ENCODE assay signal across 8 cellular contexts in genomic region chr18:11872479-11873136, GRCh38. TPM values are rescaled to one million over a fixed set of nuclear protein-coding genes. Genes with fewer than 3 reads are reported as not detected.
A peak's percentile ranks its signal among the peaks of the same experiment; 100 is the strongest.
DNase-seq lines count a peak whose midpoint lies in the region; ATAC-seq, FAIRE-seq and TF ChIP-seq lines count a peak whose summit lies in the region.

No MANE protein-coding gene starts in this region.

- CTCF ChIA-PET in AG04450 (lab: Charles Lee): no interaction called here

- H3F3A ChIP-seq in OCI-LY1 (ENCODE audit: insufficient read depth, low read length): no peaks in the 10 kb centered on the region
- peaks cover 7% of the 10 kb centered on the region for H3F3A ChIP-seq in smooth muscle cell (ENCODE audit: low read depth)

- H3K79me2 ChIP-seq in OCI-LY1 (ENCODE audit: insufficient read depth, low read length) (no peaks in the 10 kb centered on the region), smooth muscle cell (ENCODE audit: low read depth) (no peaks in the 10 kb centered on the region)

- H3K27ac Mint-ChIP-seq in activated T-helper 1 cell treated with anti-CD3 and anti-CD28 coated beads, Interleukin-12 subunit alpha, Interleukin-12 subunit beta, Interleukin-2, Interleukin-4 antibody, amounts not matched to agents 30 ng/mL and 10 ng/mL and 1 ng/mL, durations not matched to agents 14 hours and 24 hours and 36 hours: no peak overlapping the region

- H3K27me3 Mint-ChIP-seq in activated T-helper 1 cell treated with anti-CD3 and anti-CD28 coated beads, Interleukin-12 subunit alpha, Interleukin-12 subunit beta, Interleukin-2, Interleukin-4 antibody, amounts not matched to agents 30 ng/mL and 10 ng/mL and 1 ng/mL, durations not matched to agents 14 hours and 24 hours and 36 hours (ENCODE audit: insufficient read depth): no peaks in the 10 kb centered on the region

- H3K4me1 ChIP-seq in OCI-LY1 (ENCODE audit: insufficient read depth, low read length, severe bottlenecking) (peaks cover 4% of the 10 kb centered on the region), smooth muscle cell (ENCODE audit: low read depth) (no peaks in the 10 kb centered on the region)

- no peaks in the 10 kb centered on the region for H3K27me3 ChIP-seq in AG04450 (ENCODE audit: control insufficient read depth, insufficient read depth, low read length)
- no peaks in the 10 kb centered on the region; the same call in 1 of the 2 replicates for H3K27me3 ChIP-seq in OCI-LY1 (ENCODE audit: insufficient read depth, low read length)
- H3K27me3 ChIP-seq in smooth muscle cell (ENCODE audit: low read depth): no peaks in the 10 kb centered on the region

- DNase-seq in AG04450 (ENCODE audit: low read depth, low spot score) (no peak), fibroblast of gingiva (ENCODE audit: low read depth) (peak; percentile 45), smooth muscle cell (lab: John Stamatoyannopoulos, UW; ENCODE audit: unreplicated experiment) (no peak), GM19239 (ENCODE audit: insufficient read length, low spot score) (no peak)
- no peak for DNase-seq in activated T-helper 1 cell treated with anti-CD3 and anti-CD28 coated beads, Interleukin-12 subunit alpha, Interleukin-12 subunit beta, Interleukin-2, Interleukin-4 antibody, amounts not matched to agents 30 ng/mL and 10 ng/mL and 1 ng/mL, durations not matched to agents 14 hours and 24 hours and 36 hours (ENCODE audit: low spot score)

- H3K4me2 ChIP-seq in OCI-LY1 (ENCODE audit: low read length) (no peak overlapping the region), smooth muscle cell (no peak overlapping the region)

- H3K27ac ChIP-seq in AG04450 (ENCODE audit: low read depth, low read length): no peak overlapping the region
- no peak overlapping the region for H3K27ac ChIP-seq in OCI-LY1 (ENCODE audit: low read depth, low read length, poor library complexity, severe bottlenecking)
- H3K27ac ChIP-seq in smooth muscle cell (ENCODE audit: low read depth): no peak overlapping the region

- POLR2A ChIA-PET in AG04450 (lab: Yijun Ruan, JAX): no interaction called here

- H2AFZ ChIP-seq in OCI-LY1 (ENCODE audit: low read length): no peak overlapping the region
- no peak overlapping the region for H2AFZ ChIP-seq in smooth muscle cell (ENCODE audit: low read depth)

- H3K9ac ChIP-seq in OCI-LY1 (ENCODE audit: low read length) (no peak overlapping the region), smooth muscle cell (ENCODE audit: low read depth) (no peak overlapping the region)

- FAIRE-seq in GM19239 (lab: Jason Lieb, UNC): no peak

- H4K20me1 ChIP-seq in OCI-LY1 (ENCODE audit: insufficient read depth, low read length) (no peaks in the 10 kb centered on the region), smooth muscle cell (ENCODE audit: low read depth) (no peaks in the 10 kb centered on the region)

- WGBS in smooth muscle cell (ENCODE audit: low lambda C conversion rate): 91% methylated on average over 13 of the region's 13 CpGs

- H3K9me3 ChIP-seq in AG04450 (ENCODE audit: control insufficient read depth, insufficient read depth, low read length): peaks cover 7% of the 10 kb centered on the region
- peaks cover 3% of the 10 kb centered on the region; the same call in 1 of the 2 replicates for H3K9me3 ChIP-seq in OCI-LY1 (ENCODE audit: low read length)
- no peaks in the 10 kb centered on the region for H3K9me3 ChIP-seq in smooth muscle cell (replicated peaks; ENCODE audit: low read depth)

- H3K36me3 Mint-ChIP-seq in activated T-helper 1 cell treated with anti-CD3 and anti-CD28 coated beads, Interleukin-12 subunit alpha, Interleukin-12 subunit beta, Interleukin-2, Interleukin-4 antibody, amounts not matched to agents 30 ng/mL and 10 ng/mL and 1 ng/mL, durations not matched to agents 14 hours and 24 hours and 36 hours (ENCODE audit: low read depth): no peaks in the 10 kb centered on the region

- H3K36me3 ChIP-seq in OCI-LY1 (ENCODE audit: insufficient read depth, low read length): no peaks in the 10 kb centered on the region
- H3K36me3 ChIP-seq in smooth muscle cell (ENCODE audit: low read depth): no peaks in the 10 kb centered on the region

- H3K4me3 ChIP-seq in AG04450 (ENCODE audit: low read depth, low read length) (no peak overlapping the region), OCI-LY1 (ENCODE audit: low read depth, low read length, poor library complexity, severe bottlenecking) (no peak overlapping the region), smooth muscle cell (no peak overlapping the region)

- intact Hi-C loops in activated T-helper 1 cell treated with anti-CD3 and anti-CD28 coated beads, Interleukin-12 subunit alpha, Interleukin-12 subunit beta, Interleukin-2, Interleukin-4 antibody, amounts not matched to agents 30 ng/mL and 10 ng/mL and 1 ng/mL, durations not matched to agents 14 hours and 24 hours and 36 hours (cut with micrococcal nuclease): no loop called here

- no peaks in the 10 kb centered on the region for H3K9me3 Mint-ChIP-seq in activated T-helper 1 cell treated with anti-CD3 and anti-CD28 coated beads, Interleukin-12 subunit alpha, Interleukin-12 subunit beta, Interleukin-2, Interleukin-4 antibody, amounts not matched to agents 30 ng/mL and 10 ng/mL and 1 ng/mL, durations not matched to agents 14 hours and 24 hours and 36 hours

- H3K9me2 ChIP-seq in OCI-LY1 (ENCODE audit: low read depth, low read length): no peaks in the 10 kb centered on the region

- no peaks in the 10 kb centered on the region for H3K4me1 Mint-ChIP-seq in activated T-helper 1 cell treated with anti-CD3 and anti-CD28 coated beads, Interleukin-12 subunit alpha, Interleukin-12 subunit beta, Interleukin-2, Interleukin-4 antibody, amounts not matched to agents 30 ng/mL and 10 ng/mL and 1 ng/mL, durations not matched to agents 14 hours and 24 hours and 36 hours (ENCODE audit: low read depth)

- ATAC-seq in HG03039 (IDR thresholded peaks at IDR 0.05; ENCODE audit: unreplicated experiment): no peak

- peak; percentile 47 for TF ChIP-seq CTCF in AG04450 (IDR thresholded peaks at IDR 0.05; ENCODE audit: low read depth, low read length)
- peak; percentile 35; the same call in 1 of the 2 replicates for TF ChIP-seq CTCF in GM12874 (IDR thresholded peaks at IDR 0.05; ENCODE audit: insufficient read depth, low read depth, low read length)
- TF ChIP-seq CTCF in OCI-LY1 (IDR thresholded peaks at IDR 0.05; ENCODE audit: low read length): peak; percentile 70
- TF ChIP-seq CTCF in smooth muscle cell (IDR thresholded peaks at IDR 0.05; ENCODE audit: borderline replicate concordance, insufficient read depth, poor library complexity, severe bottlenecking): peak; percentile 11

- H3K4me3 Mint-ChIP-seq in activated T-helper 1 cell treated with anti-CD3 and anti-CD28 coated beads, Interleukin-12 subunit alpha, Interleukin-12 subunit beta, Interleukin-2, Interleukin-4 antibody, amounts not matched to agents 30 ng/mL and 10 ng/mL and 1 ng/mL, durations not matched to agents 14 hours and 24 hours and 36 hours: no peak overlapping the region

RNA-seq across cellular contexts. Expression of gene CHMP1B, which starts 21.4 kb away (rescaled TPM):
- polyA plus RNA-seq in AG04450 (2011; rRNA removed) (32.3 and 32.6 TPM in 2 replicates), smooth muscle cell (35.6 and 54.4 TPM in 2 replicates)
- polyA minus RNA-seq in AG04450 (2011; rRNA and poly(A)+ RNA removed): 34.6 and 47.1 TPM in 2 replicates
- total RNA-seq in smooth muscle cell: 54.6 and 61.1 TPM in 2 replicates
- 24.8 and 26.8 TPM in 2 replicates for total RNA-seq in activated T-helper 1 cell treated with anti-CD3 and anti-CD28 coated beads, Interleukin-12 subunit alpha, Interleukin-12 subunit beta, Interleukin-2, Interleukin-4 antibody, amounts not matched to agents 30 ng/mL and 10 ng/mL and 1 ng/mL, durations not matched to agents 14 hours and 24 hours and 36 hours

RNA-seq across cellular contexts. Expression of gene MPPE1, which starts 35.5 kb away (rescaled TPM):
- polyA plus RNA-seq in AG04450 (2011; rRNA removed) (21.1 and 21.9 TPM in 2 replicates), smooth muscle cell (33.6 and 36.7 TPM in 2 replicates)
- polyA minus RNA-seq in AG04450 (2011; rRNA and poly(A)+ RNA removed): 12.0 and 17.6 TPM in 2 replicates
- total RNA-seq in smooth muscle cell: 28.5 and 73.1 TPM in 2 replicates
- 45.8 and 47.4 TPM in 2 replicates for total RNA-seq in activated T-helper 1 cell treated with anti-CD3 and anti-CD28 coated beads, Interleukin-12 subunit alpha, Interleukin-12 subunit beta, Interleukin-2, Interleukin-4 antibody, amounts not matched to agents 30 ng/mL and 10 ng/mL and 1 ng/mL, durations not matched to agents 14 hours and 24 hours and 36 hours

Comparison
In these comparisons a context has a peak if more than half of its experiments do, and no peak if none do; other contexts are left out.
1. CTCF ChIP-seq: peak in every context shown above with its lines; median percentile 70 in OCI-LY1; 47 in AG04450; 35 in GM12874; 11 in smooth muscle cell.